In genomic region chr2:231305221-231305620, GRCh38 we compare ENCODE assay signal across 25 cellular contexts.
"Had no signal": no experiment of that assay in that cellular context is flagged by ENCODE, and none has a peak within 500 bp of the region (broad histone marks: within the 10 kb centered on the region; RNA-seq: fewer than 3 reads in every experiment).

No MANE protein-coding gene starts in this region.

- H3K4me3 Mint-ChIP-seq: activated CD4-positive, alpha-beta T cell treated with anti-CD3 and anti-CD28 coated beads for 36 hours; activated CD8-positive, alpha-beta memory T cell treated with anti-CD3 and anti-CD28 coated beads, Interleukin-2, amount 10 ng/mL, durations not matched to agents 7 days and 5 days; activated CD8-positive, alpha-beta T cell treated with anti-CD3 and anti-CD28 coated beads, Interleukin-2, amount 10 ng/mL, durations not matched to agents 7 days and 5 days; nephron; T-cell had no signal

- H3K9me3 Mint-ChIP-seq: activated naive CD4-positive, alpha-beta T cell treated with anti-CD3 and anti-CD28 coated beads, Interleukin-2, amount 50 U/mL, for 72 hours; activated T-helper 2 cell treated with anti-CD3 and anti-CD28 coated beads, Interferon-gamma antibody, Interleukin-2, Interleukin-4, amounts not matched to agents 10 μg/mL and 5 μg/mL and 100 μg/mL, durations not matched to agents 14 hours and 24 hours and 36 hours; nephron; T-cell had no signal

- FAIRE-seq: frontal cortex, keratinocyte had no signal

- H3K4me3 ChIP-seq: body of pancreas, cardiac muscle cell, coronary artery, dorsolateral prefrontal cortex, tibial nerve had no signal

- H3K27ac ChIP-seq: body of pancreas, cardiac muscle cell, coronary artery, dorsolateral prefrontal cortex, tibial nerve had no signal

- H3K27me3 ChIP-seq: body of pancreas, cardiac muscle cell, dorsolateral prefrontal cortex, tibial nerve had no signal

- DNase-seq: activated CD4-positive, alpha-beta T cell treated with anti-CD3 and anti-CD28 coated beads for 36 hours; activated CD4-positive, CD25-positive, alpha-beta regulatory T cell; activated CD8-positive, alpha-beta memory T cell treated with anti-CD3 and anti-CD28 coated beads, Interleukin-2, amount 10 ng/mL, durations not matched to agents 7 days and 5 days; activated CD8-positive, alpha-beta T cell treated with anti-CD3 and anti-CD28 coated beads, Interleukin-2, amount 10 ng/mL, durations not matched to agents 7 days and 5 days; activated naive CD4-positive, alpha-beta T cell; activated T-cell treated with anti-CD3 and anti-CD28 coated beads, Interleukin-2, amount 50 U/mL, for 48 hours; anterior cingulate cortex; body of pancreas; cerebellar nuclear complex; dorsolateral prefrontal cortex; effector memory CD4-positive, alpha-beta T cell; left cardiac atrium; mesenchymal stem cell; posterior cingulate gyrus; right cardiac atrium; stimulated activated naive CD4-positive, alpha-beta T cell; T-cell had no signal

- H3K36me3 ChIP-seq: cardiac muscle cell had no signal

- H3K27ac Mint-ChIP-seq: activated CD4-positive, alpha-beta T cell treated with anti-CD3 and anti-CD28 coated beads for 36 hours; activated CD8-positive, alpha-beta memory T cell treated with anti-CD3 and anti-CD28 coated beads, Interleukin-2, amount 10 ng/mL, durations not matched to agents 7 days and 5 days; activated CD8-positive, alpha-beta T cell treated with anti-CD3 and anti-CD28 coated beads, Interleukin-2, amount 10 ng/mL, durations not matched to agents 7 days and 5 days; activated naive CD4-positive, alpha-beta T cell treated with anti-CD3 and anti-CD28 coated beads, Interleukin-2, amount 50 U/mL, for 72 hours; activated T-helper 2 cell treated with anti-CD3 and anti-CD28 coated beads, Interferon-gamma antibody, Interleukin-2, Interleukin-4, amounts not matched to agents 10 μg/mL and 5 μg/mL and 100 μg/mL, durations not matched to agents 14 hours and 24 hours and 36 hours; nephron; T-cell had no signal

- H3K27me3 Mint-ChIP-seq: T-cell had no signal

- H3K4me1 Mint-ChIP-seq: activated CD4-positive, alpha-beta T cell treated with anti-CD3 and anti-CD28 coated beads for 36 hours; nephron had no signal

- H3K36me3 Mint-ChIP-seq: activated CD8-positive, alpha-beta memory T cell treated with anti-CD3 and anti-CD28 coated beads, Interleukin-2, amount 10 ng/mL, durations not matched to agents 7 days and 5 days; activated naive CD4-positive, alpha-beta T cell treated with anti-CD3 and anti-CD28 coated beads, Interleukin-2, amount 50 U/mL, for 72 hours; T-cell had no signal

- H3K9me3 ChIP-seq: body of pancreas, tibial nerve had no signal

- ATAC-seq: activated CD4-positive, alpha-beta T cell treated with anti-CD3 and anti-CD28 coated beads for 36 hours; activated CD8-positive, alpha-beta memory T cell treated with anti-CD3 and anti-CD28 coated beads, Interleukin-2, amount 10 ng/mL, durations not matched to agents 7 days and 5 days; activated CD8-positive, alpha-beta T cell treated with anti-CD3 and anti-CD28 coated beads, Interleukin-2, amount 10 ng/mL, durations not matched to agents 7 days and 5 days; activated naive CD4-positive, alpha-beta T cell treated with anti-CD3 and anti-CD28 coated beads, Interleukin-2, amount 50 U/mL, for 72 hours; body of pancreas; left cardiac atrium; right cardiac atrium; T-cell had no signal
